In the genomic region with DNA sequence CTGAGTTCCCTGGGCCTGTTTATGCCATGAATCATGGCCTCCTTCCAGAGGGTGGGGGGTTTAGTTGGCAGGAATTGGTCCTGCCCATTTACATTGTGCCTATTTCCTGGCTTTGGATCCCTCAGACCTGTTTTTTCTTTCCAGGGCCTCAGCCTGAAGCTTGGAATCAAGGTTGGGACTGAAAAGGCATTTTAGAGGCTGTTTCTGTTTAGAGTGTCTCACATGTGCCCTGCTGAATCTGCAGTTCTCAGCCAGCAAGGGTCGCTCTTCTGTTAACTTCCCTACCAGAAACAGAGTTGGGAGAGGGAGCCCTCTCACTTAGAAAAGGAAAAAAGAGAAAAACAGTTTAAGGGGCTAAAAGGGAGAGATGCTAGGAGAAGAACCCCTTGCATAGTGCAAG, we compare ENCODE assay signal across 11 cellular contexts.
A peak's percentile ranks its signal among the peaks of the same experiment; 100 is the strongest.
DNase-seq lines count a peak whose midpoint lies in the region; ATAC-seq and TF ChIP-seq lines count a peak whose summit lies in the region.
"Had no signal": no experiment of that assay in that cellular context is flagged by ENCODE, and none has a peak within 500 bp of the region (broad histone marks: within the 10 kb centered on the region; RNA-seq: fewer than 3 reads in every experiment).

No MANE protein-coding gene starts in this region.

- dilution Hi-C loops in IMR-90 (cut with HindIII; ENCODE audit: low sequenced_read_pairs, unreplicated experiment) = no loop called here

- CTCF ChIA-PET in IMR-90 (lab: Yijun Ruan, JAX) = no interaction called here

- H2BK15ac ChIP-seq in IMR-90 (ENCODE audit: low read depth, low read length) = no peak overlapping the region

- H3K9me3 Mint-ChIP-seq in activated T-helper 1 cell treated with anti-CD3 and anti-CD28 coated beads, Interleukin-12 subunit alpha, Interleukin-12 subunit beta, Interleukin-2, Interleukin-4 antibody, amounts not matched to agents 30 ng/mL and 10 ng/mL and 1 ng/mL, durations not matched to agents 14 hours and 24 hours and 36 hours = no peaks in the 10 kb centered on the region
- H3K9me3 Mint-ChIP-seq: activated naive CD4-positive, alpha-beta T cell treated with anti-CD3 and anti-CD28 coated beads, Interleukin-2, amount 50 U/mL, for 24 hours had no signal

- no peak overlapping the region for H3K18ac ChIP-seq in IMR-90 (ENCODE audit: low read depth, low read length)

- peak; percentile 65; the same call in 1 of the 2 replicates for ATAC-seq in IMR-90 (ENCODE audit: low read depth)
- no peak for ATAC-seq in HG02973 (IDR thresholded peaks at IDR 0.05; ENCODE audit: unreplicated experiment)
- no peak for ATAC-seq in left cardiac atrium
- no peak for ATAC-seq in GM18867 (IDR thresholded peaks at IDR 0.05; ENCODE audit: unreplicated experiment)
- ATAC-seq: activated CD4-positive, CD25-positive, alpha-beta regulatory T cell treated with anti-CD3 and anti-CD28 coated beads, Interleukin-2, amount 50 U/mL, for 24 hours had no signal

- no peak overlapping the region for H2BK20ac ChIP-seq in IMR-90 (ENCODE audit: low read depth, low read length)

- no peak overlapping the region for H3K27ac Mint-ChIP-seq in activated T-helper 1 cell treated with anti-CD3 and anti-CD28 coated beads, Interleukin-12 subunit alpha, Interleukin-12 subunit beta, Interleukin-2, Interleukin-4 antibody, amounts not matched to agents 30 ng/mL and 10 ng/mL and 1 ng/mL, durations not matched to agents 14 hours and 24 hours and 36 hours
- H3K27ac Mint-ChIP-seq: activated naive CD4-positive, alpha-beta T cell treated with anti-CD3 and anti-CD28 coated beads, Interleukin-2, amount 50 U/mL, for 24 hours had no signal

- H3K36me3 Mint-ChIP-seq in activated T-helper 1 cell treated with anti-CD3 and anti-CD28 coated beads, Interleukin-12 subunit alpha, Interleukin-12 subunit beta, Interleukin-2, Interleukin-4 antibody, amounts not matched to agents 30 ng/mL and 10 ng/mL and 1 ng/mL, durations not matched to agents 14 hours and 24 hours and 36 hours (ENCODE audit: low read depth) = peaks cover 16% of the 10 kb centered on the region
- H3K36me3 Mint-ChIP-seq: activated naive CD4-positive, alpha-beta T cell treated with anti-CD3 and anti-CD28 coated beads, Interleukin-2, amount 50 U/mL, for 24 hours had no signal

- no peak overlapping the region for H4K8ac ChIP-seq in IMR-90 (ENCODE audit: low read depth in 2 of 2, low read length in 2 of 2)

- BruUV-seq in IMR-90 (replicated peaks; lab: Mats Ljungman, UMichigan) = no TSS peak

- no peak overlapping the region for H2AFZ ChIP-seq in IMR-90 (replicated peaks; ENCODE audit: low read length, poor library complexity)

- H2BK5ac ChIP-seq in IMR-90 (ENCODE audit: low read depth, low read length, poor library complexity, severe bottlenecking) = no peak overlapping the region

- intact Hi-C loops in IMR-90 (cut with micrococcal nuclease) = loop anchor here (10.0 kb wide), 1 partner anchor 635 kb away; no protein-coding TSS in a partner anchor
- intact Hi-C loops in left cardiac atrium (cut with DNase I) = no loop called here
- intact Hi-C loops in activated T-helper 1 cell treated with anti-CD3 and anti-CD28 coated beads, Interleukin-12 subunit alpha, Interleukin-12 subunit beta, Interleukin-2, Interleukin-4 antibody, amounts not matched to agents 30 ng/mL and 10 ng/mL and 1 ng/mL, durations not matched to agents 14 hours and 24 hours and 36 hours (cut with micrococcal nuclease) = no loop called here

- no peaks in the 10 kb centered on the region for H3K9me1 ChIP-seq in IMR-90 (ENCODE audit: insufficient read depth, low read length)

- TF ChIP-seq POLR2A in IMR-90 (IDR thresholded peaks at IDR 0.05; ENCODE audit: low read depth, low read length) = no peak

- H3K27me3 ChIP-seq in IMR-90 (ENCODE audit: control insufficient read depth, insufficient read depth, low read length) (no peaks in the 10 kb centered on the region), brain microvascular endothelial cell (replicated peaks) (no peaks in the 10 kb centered on the region)
- H3K27me3 ChIP-seq: esophagus squamous epithelium had no signal

- no peaks in the 10 kb centered on the region for H3K9me3 ChIP-seq in IMR-90 (ENCODE audit: control insufficient read depth, insufficient read depth, low read length)
- H3K9me3 ChIP-seq: esophagus squamous epithelium had no signal

- H3K4me1 ChIP-seq in IMR-90 (ENCODE audit: control insufficient read depth, insufficient read depth, low read length) = peaks cover 6% of the 10 kb centered on the region
- H3K4me1 ChIP-seq: esophagus squamous epithelium had no signal

- peak; percentile 35 for TF ChIP-seq RAD21 in IMR-90 (IDR thresholded peaks at IDR 0.05; ENCODE audit: low read length)

- no peak overlapping the region for H3K9ac ChIP-seq in IMR-90 (ENCODE audit: low read depth, low read length)

- POLR2A ChIA-PET in IMR-90 (lab: Charles Lee; ENCODE audit: unreplicated experiment) = interaction anchor here (0.6 kb wide), 1 partner anchor 181 kb away, joined by 3 read pairs; no protein-coding TSS in a partner anchor

- H3K36me3 ChIP-seq in IMR-90 (ENCODE audit: control insufficient read depth, insufficient read depth, low read length) (no peaks in the 10 kb centered on the region), brain microvascular endothelial cell (replicated peaks) (no peaks in the 10 kb centered on the region)
- H3K36me3 ChIP-seq: esophagus squamous epithelium had no signal

- H3K27me3 Mint-ChIP-seq in activated T-helper 1 cell treated with anti-CD3 and anti-CD28 coated beads, Interleukin-12 subunit alpha, Interleukin-12 subunit beta, Interleukin-2, Interleukin-4 antibody, amounts not matched to agents 30 ng/mL and 10 ng/mL and 1 ng/mL, durations not matched to agents 14 hours and 24 hours and 36 hours (ENCODE audit: insufficient read depth) = no peaks in the 10 kb centered on the region
- H3K27me3 Mint-ChIP-seq: activated naive CD4-positive, alpha-beta T cell treated with anti-CD3 and anti-CD28 coated beads, Interleukin-2, amount 50 U/mL, for 24 hours had no signal

- H3K4me3 Mint-ChIP-seq in activated T-helper 1 cell treated with anti-CD3 and anti-CD28 coated beads, Interleukin-12 subunit alpha, Interleukin-12 subunit beta, Interleukin-2, Interleukin-4 antibody, amounts not matched to agents 30 ng/mL and 10 ng/mL and 1 ng/mL, durations not matched to agents 14 hours and 24 hours and 36 hours = no peak overlapping the region
- H3K4me3 Mint-ChIP-seq: activated naive CD4-positive, alpha-beta T cell treated with anti-CD3 and anti-CD28 coated beads, Interleukin-2, amount 50 U/mL, for 24 hours had no signal

- H2AK5ac ChIP-seq in IMR-90 (ENCODE audit: low read depth, low read length) = no peak overlapping the region

- in situ Hi-C loops in IMR-90 (cut with MboI; ENCODE audit: low sequenced_read_pairs) (no loop called here), brain microvascular endothelial cell (cut with HindIII; ENCODE audit: low pct_ligation_motif_present, low sequenced_read_pairs) (no loop called here)

- no CpG with 5 or more reads among the region's 1 CpG for WGBS in IMR-90 (ENCODE audit: extremely low coverage in 2 of 2, insufficient read length in 1 of 2), 2 experiments

- H4K5ac ChIP-seq in IMR-90 (ENCODE audit: low read depth, low read length) = 0 out of 2 replicates have a peak overlapping the region, but pooled peaks have one; percentile 2

- H3K14ac ChIP-seq in IMR-90 (replicated peaks; ENCODE audit: low read depth, low read length) = no peak overlapping the region

- H3K4me3 ChIP-seq in IMR-90 (ENCODE audit: insufficient read depth, low read depth, low read length) = no peak overlapping the region
- H3K4me3 ChIP-seq in brain microvascular endothelial cell (ENCODE audit: low read depth, low read length) = no peak overlapping the region
- H3K4me3 ChIP-seq: esophagus squamous epithelium had no signal

- no peak overlapping the region for H3K4me2 ChIP-seq in IMR-90 (ENCODE audit: low read depth, low read length)

- H4K91ac ChIP-seq in IMR-90 (ENCODE audit: insufficient read depth, low read depth, low read length) = no peak overlapping the region

- no peak overlapping the region for H3K4ac ChIP-seq in IMR-90 (ENCODE audit: low read depth, low read length)

- H3K79me1 ChIP-seq in IMR-90 (ENCODE audit: low read depth in 1 of 2, low read length in 2 of 2) = no peaks in the 10 kb centered on the region

- peak; percentile 38 for TF ChIP-seq CTCF in IMR-90 (conservative IDR thresholded peaks at IDR 0.05; ENCODE audit: low read depth, low read length)
- TF ChIP-seq CTCF in brain microvascular endothelial cell (IDR thresholded peaks at IDR 0.05; ENCODE audit: low read depth, low read length, missing control alignments) = peak; percentile 53

- H2BK120ac ChIP-seq in IMR-90 (ENCODE audit: low read depth, low read length) = no peak overlapping the region

- no peak overlapping the region for H3K56ac ChIP-seq in IMR-90 (ENCODE audit: extremely low read depth, insufficient read depth, low read length)

- no peak overlapping the region for H2AK9ac ChIP-seq in IMR-90 (replicated peaks; ENCODE audit: low read depth, low read length, poor library complexity)

- peak; percentile 16 for DNase-seq in Ammon's horn (ENCODE audit: low spot score)
- peak; percentile 35 for DNase-seq in IMR-90
- DNase-seq in brain microvascular endothelial cell = no peak
- peak; percentile 38 for DNase-seq in iris pigment epithelial cell (ENCODE audit: low read depth)
- no peak for DNase-seq in left cardiac atrium
- no peak for DNase-seq in activated T-helper 1 cell treated with anti-CD3 and anti-CD28 coated beads, Interleukin-12 subunit alpha, Interleukin-12 subunit beta, Interleukin-2, Interleukin-4 antibody, amounts not matched to agents 30 ng/mL and 10 ng/mL and 1 ng/mL, durations not matched to agents 14 hours and 24 hours and 36 hours (ENCODE audit: low spot score)
- DNase-seq: esophagus squamous epithelium had no signal

- H3K27ac ChIP-seq in IMR-90 (ENCODE audit: insufficient read depth, low read length) (no peak overlapping the region), brain microvascular endothelial cell (no peak overlapping the region)
- H3K27ac ChIP-seq: esophagus squamous epithelium had no signal

- H3K4me1 Mint-ChIP-seq in activated T-helper 1 cell treated with anti-CD3 and anti-CD28 coated beads, Interleukin-12 subunit alpha, Interleukin-12 subunit beta, Interleukin-2, Interleukin-4 antibody, amounts not matched to agents 30 ng/mL and 10 ng/mL and 1 ng/mL, durations not matched to agents 14 hours and 24 hours and 36 hours (ENCODE audit: low read depth) = peaks cover 14% of the 10 kb centered on the region

- H4K20me1 ChIP-seq in IMR-90 (ENCODE audit: insufficient read depth, low read length) = no peaks in the 10 kb centered on the region

- H3K23ac ChIP-seq in IMR-90 (ENCODE audit: low read depth, low read length) = no peak overlapping the region

TF ChIP-seq in IMR-90, 13 proteins besides CTCF, POLR2A, EP300 and RAD21:
- TF ChIP-seq SMC3 (IDR thresholded peaks at IDR 0.05; ENCODE audit: low read depth, low read length) (peak; percentile 31; the same call in 1 of the 2 replicates), CEBPB (IDR thresholded peaks at IDR 0.05; ENCODE audit: low read depth, low read length) (no peak)

Comparison
In these comparisons a context has a peak if more than half of its experiments do, and no peak if none do; other contexts are left out.
1. DNase-seq: peak in Ammon's horn (single experiment), IMR-90 (single experiment) and iris pigment epithelial cell (single experiment); none in brain microvascular endothelial cell (single experiment), left cardiac atrium (single experiment) and activated T-helper 1 cell treated with anti-CD3 and anti-CD28 coated beads, Interleukin-12 subunit alpha, Interleukin-12 subunit beta, Interleukin-2, Interleukin-4 antibody, amounts not matched to agents 30 ng/mL and 10 ng/mL and 1 ng/mL, durations not matched to agents 14 hours and 24 hours and 36 hours (single experiment).